18 cellular contexts compared by ENCODE assay signal in genomic region chr7:132345730-132346129, GRCh38.
"Had no signal": no experiment of that assay in that cellular context is flagged by ENCODE, and none has a peak within 500 bp of the region (broad histone marks: within the 10 kb centered on the region; RNA-seq: fewer than 3 reads in every experiment).

No MANE protein-coding gene starts in this region.

- H3K9me3 ChIP-seq: left lung, neutrophil, psoas muscle, tibial artery had no signal

- H3K4me3 ChIP-seq: dorsolateral prefrontal cortex, left lung, lung, psoas muscle, tibial artery had no signal

- ATAC-seq: left lung, psoas muscle had no signal

- H3K36me3 ChIP-seq: left lung, neutrophil, tibial artery had no signal

- H3K4me1 ChIP-seq: left lung, tibial artery had no signal

- H3K4me1 Mint-ChIP-seq: central memory CD8-positive, alpha-beta T cell had no signal

- H3K4me3 Mint-ChIP-seq: central memory CD8-positive, alpha-beta T cell had no signal

- H3K27ac ChIP-seq: dorsolateral prefrontal cortex, left lung, neutrophil, psoas muscle, tibial artery had no signal

- H3K9me3 Mint-ChIP-seq: central memory CD8-positive, alpha-beta T cell had no signal

- DNase-seq: cortex of kidney; dorsolateral prefrontal cortex; effector CD8-positive, alpha-beta T cell; foreskin melanocyte; head of caudate nucleus; hypothalamus; kidney glomerular epithelial cell; left lung; mesenchymal stem cell; midbrain; psoas muscle; small intestine; stimulated activated CD4-positive, alpha-beta T cell treated with anti-CD3 and anti-CD28 coated beads, Interleukin-2, amount 100 ng/mL, for 48 hours; stimulated activated naive CD4-positive, alpha-beta T cell treated with Interleukin-2 at 50 U/mL for 16 hours; tibial artery had no signal
